Comparison of ENCODE assay signal across 26 cellular contexts in the genomic region with DNA sequence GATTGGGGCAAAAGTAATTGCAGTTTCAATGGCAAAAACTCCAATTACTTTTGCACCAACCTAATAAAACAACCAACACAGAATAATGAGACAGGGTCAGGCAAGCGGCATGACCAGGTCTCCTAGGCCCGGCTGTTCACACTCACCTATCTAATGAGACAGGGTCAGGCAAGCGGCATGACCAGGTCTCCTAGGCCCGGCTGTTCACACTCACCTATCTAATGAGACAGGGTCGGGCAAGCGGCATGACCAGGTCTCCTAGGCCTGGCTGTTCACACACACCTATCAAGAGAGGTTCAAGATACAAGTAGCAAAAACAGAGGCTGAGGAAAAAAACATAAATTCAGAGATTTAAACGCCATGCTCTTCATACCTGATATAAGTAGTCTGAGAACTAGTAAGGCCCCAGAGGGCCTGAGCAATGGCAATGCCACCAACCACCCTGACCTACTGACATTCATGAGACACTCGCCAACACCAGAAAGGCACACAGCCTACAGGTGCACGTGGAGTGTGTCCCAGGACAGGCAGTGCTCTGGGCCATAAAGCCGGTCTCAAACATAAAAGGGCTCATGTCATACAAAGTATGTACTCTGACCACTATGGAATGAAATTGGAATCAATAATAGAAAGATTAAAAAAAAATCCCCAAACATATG.
"Had no signal": no experiment of that assay in that cellular context is flagged by ENCODE, and none has a peak within 500 bp of the region (broad histone marks: within the 10 kb centered on the region; RNA-seq: fewer than 3 reads in every experiment).

No MANE protein-coding gene starts in this region.

- H3K9me3 Mint-ChIP-seq: T-cell had no signal

- H3K9me3 ChIP-seq: adrenal gland, breast epithelium, MG63 had no signal

- H3K27me3 Mint-ChIP-seq: activated CD4-positive, alpha-beta T cell treated with anti-CD3 and anti-CD28 coated beads for 36 hours; activated naive CD8-positive, alpha-beta T cell; T-cell had no signal

- H3K27ac Mint-ChIP-seq: activated CD4-positive, alpha-beta T cell treated with anti-CD3 and anti-CD28 coated beads for 36 hours; activated naive CD8-positive, alpha-beta T cell; T-cell had no signal

- H3K4me2 ChIP-seq: KMS-11 had no signal

- H3K4me1 ChIP-seq: breast epithelium had no signal

- H3K27ac ChIP-seq: adrenal gland, breast epithelium, KMS-11, SK-N-MC, VCaP had no signal

- H3K27me3 ChIP-seq: adrenal gland, breast epithelium, MG63 had no signal

- ATAC-seq: activated CD4-positive, alpha-beta T cell treated with anti-CD3 and anti-CD28 coated beads for 36 hours; Panc1; Right ventricle myocardium inferior; T-cell had no signal

- H3K9ac ChIP-seq: KMS-11 had no signal

- DNase-seq: activated CD4-positive, alpha-beta T cell treated with anti-CD3 and anti-CD28 coated beads for 36 hours; activated effector memory CD4-positive, alpha-beta T cell treated with Interleukin-2 at 50 U/mL for 16 hours; activated naive CD4-positive, alpha-beta T cell; activated T-cell treated with anti-CD3 and anti-CD28 coated beads for 4 hours; adrenal gland; aorta; caudate nucleus; MG63; NCI-H1105; NCI-H1436; NCI-H1694 treated with DMSO at 0.1 percent for 48 hours; NCI-H2029 treated with DMSO at 0.1 percent for 48 hours; NCI-H345; NCI-H510A; NCI-H69; NK-92 treated with Interleukin-12 subunit alpha and Interleukin-12 subunit beta, amount 100 ng/mL, for 24 hours; OCI-M1; RPMI8226; T-cell had no signal

- H3K4me3 ChIP-seq: adrenal gland, breast epithelium, MG63, SK-N-MC had no signal

- H3K4me3 Mint-ChIP-seq: activated CD4-positive, alpha-beta T cell treated with anti-CD3 and anti-CD28 coated beads for 36 hours; activated naive CD8-positive, alpha-beta T cell; T-cell had no signal
